18 cellular contexts compared by ENCODE assay signal in genomic region chr7:123665896-123666295, GRCh38. TPM values are rescaled to one million over a fixed set of nuclear protein-coding genes. Genes with fewer than 3 reads are reported as not detected.
DNase-seq lines count a peak whose midpoint lies in the region; ATAC-seq, FAIRE-seq and TF ChIP-seq lines count a peak whose summit lies in the region.
"Had no signal": no experiment of that assay in that cellular context is flagged by ENCODE, and none has a peak within 500 bp of the region (broad histone marks: within the 10 kb centered on the region; RNA-seq: fewer than 3 reads in every experiment).

No MANE protein-coding gene starts in this region.

- no peak overlapping the region for H2BK12ac ChIP-seq in mesenchymal stem cell (ENCODE audit: low read length in 2 of 2)

- H3F3A ChIP-seq in SK-N-SH (replicated peaks; ENCODE audit: insufficient read depth) = no peaks in the 10 kb centered on the region

- TF ChIP-seq POLR2A in GM12878 (IDR thresholded peaks at IDR 0.05; ENCODE audit: low read depth, low read length) (no peak), esophagus muscularis mucosa (IDR thresholded peaks at IDR 0.05; ENCODE audit: low read depth) (no peak)

- H3K36me3 ChIP-seq in SK-N-SH (replicated peaks in 1 of 2; ENCODE audit: control insufficient read depth in 1 of 2, insufficient read depth in 2 of 2, low read length in 1 of 2) = no peaks in the 10 kb centered on the region
- no peaks in the 10 kb centered on the region for H3K36me3 ChIP-seq in GM12878 (ENCODE audit: control insufficient read depth in 2 of 2, insufficient read depth in 2 of 2, low read length in 1 of 2)
- H3K36me3 ChIP-seq in mesenchymal stem cell (ENCODE audit: control insufficient read depth in 1 of 2, insufficient read depth in 2 of 2, low read depth in 1 of 2, low read length in 2 of 2) = no peaks in the 10 kb centered on the region
- H3K36me3 ChIP-seq in esophagus muscularis mucosa = peaks cover 0 to 33% (median 0%) of the 10 kb centered on the region in 4 donors
- H3K36me3 ChIP-seq: BLaER1 treated with 17β-estradiol and CSF1 and Interleukin-3, amounts not matched to agents 10 nM and 100 nM had no signal

- in situ Hi-C loops in GM12878 (cut with MboI) = no loop called here

- no peak for TF ChIP-seq EP300 in SK-N-SH (IDR thresholded peaks at IDR 0.05; ENCODE audit: borderline replicate concordance in 1 of 2, low read depth in 1 of 2, low read length in 1 of 2)
- no peak for TF ChIP-seq EP300 in GM12878 (IDR thresholded peaks at IDR 0.05; ENCODE audit: borderline replicate concordance in 1 of 2, control insufficient read depth in 1 of 2, low read depth in 2 of 2, low read length in 2 of 2)
- TF ChIP-seq EP300 in esophagus muscularis mucosa (IDR thresholded peaks at IDR 0.05) = no peak

- H3K9me3 ChIP-seq in SK-N-SH (no peaks in the 10 kb centered on the region), GM12878 (replicated peaks; ENCODE audit: control insufficient read depth, insufficient read depth, low read length) (no peaks in the 10 kb centered on the region), mesenchymal stem cell (ENCODE audit: control insufficient read depth, low read length) (no peaks in the 10 kb centered on the region), esophagus muscularis mucosa (no peaks in the 10 kb centered on the region)
- H3K9me3 ChIP-seq: BLaER1 treated with 17β-estradiol and CSF1 and Interleukin-3, amounts not matched to agents 10 nM and 100 nM had no signal

- intact Hi-C loops in GM12878 (cut with micrococcal nuclease; ENCODE audit: unreplicated experiment) = no loop called here
- intact Hi-C loops in esophagus muscularis mucosa (cut with DNase I) = no loop called here

- ATAC-seq in SK-N-SH treated with all-trans-retinoic acid at 6 μM for 48 hours (peak; percentile 11), GM12878 (peak; percentile 19; the same call in 1 of the 3 replicates)
- peak; percentile 5 for ATAC-seq in stimulated activated memory B cell treated with anti-CD40 and anti-IgM and Interleukin-4, amounts not matched to agents 10 μg/mL and 1 μg/mL and 100 μg/mL, for 72 hours

- H2BK5ac ChIP-seq in mesenchymal stem cell (ENCODE audit: low read depth, low read length, poor library complexity, severe bottlenecking) = no peak overlapping the region

- SMC1A ChIA-PET in GM12878 (lab: Charles Lee; ENCODE audit: uncharacterized antibody, unreplicated experiment) = interaction anchor here (2.3 kb wide), 1 partner anchor 206 kb away, joined by 8 read pairs; no protein-coding TSS in a partner anchor

- POLR2A ChIA-PET in SK-N-SH (lab: Yijun Ruan, JAX) = interaction anchor here (0.6 kb wide), 1 partner anchor 8 kb away, joined by 6 read pairs; no protein-coding TSS in a partner anchor
- POLR2A ChIA-PET in GM12878 (lab: Charles Lee) = no interaction called here

- no peak overlapping the region for H4K8ac ChIP-seq in mesenchymal stem cell (ENCODE audit: low read length)

- H3K79me2 ChIP-seq in SK-N-SH (ENCODE audit: insufficient read depth) = no peaks in the 10 kb centered on the region
- H3K79me2 ChIP-seq in GM12878 (ENCODE audit: control insufficient read depth, insufficient read depth, low read length) = no peaks in the 10 kb centered on the region

- H3K9me3 Mint-ChIP-seq in stimulated activated memory B cell treated with anti-CD40 and anti-IgM and Interleukin-4, amounts not matched to agents 10 μg/mL and 1 μg/mL and 100 μg/mL, for 72 hours = no peaks in the 10 kb centered on the region

- BruUV-seq in GM12878 (replicated peaks; lab: Mats Ljungman, UMichigan) = no TSS peak

- CTCF ChIA-PET in SK-N-SH (lab: Yijun Ruan, JAX) (interaction anchor here (0.9 to 4.6 kb wide), 6 partner anchors 8 to 85 kb away, joined by 3 to 27 read pairs (median 4); no protein-coding TSS in a partner anchor), GM12878 (lab: Yijun Ruan, JAX) (interaction anchor here (0.9 kb wide), 1 partner anchor 17 kb away, joined by 3 read pairs; no protein-coding TSS in a partner anchor)

- no peak overlapping the region for H3K14ac ChIP-seq in mesenchymal stem cell (ENCODE audit: low read length in 2 of 2)

- H3K23ac ChIP-seq in mesenchymal stem cell (ENCODE audit: low read length in 2 of 2) = no peak overlapping the region

- no peak overlapping the region for H3K27ac Mint-ChIP-seq in stimulated activated memory B cell treated with anti-CD40 and anti-IgM and Interleukin-4, amounts not matched to agents 10 μg/mL and 1 μg/mL and 100 μg/mL, for 72 hours

- no peak overlapping the region for H2BK120ac ChIP-seq in mesenchymal stem cell (ENCODE audit: low read depth, low read length)

- DNase-seq in SK-N-SH (no peak), GM12878 (ENCODE audit: low read depth, low spot score) (no peak), mesenchymal stem cell (no peak), esophagus muscularis mucosa (ENCODE audit: extremely low spot score) (no peak), T-helper 1 cell (no peak), MV-4-11 (lab: John Stamatoyannopoulos, UW) (no peak)
- DNase-seq: CD8-positive, alpha-beta memory T cell; DMS79; GOT3; KBM-7; NCI-H2029; NCI-H2171; NCI-H446 had no signal

- RAD21 ChIA-PET in GM12878 (lab: Charles Lee; ENCODE audit: unreplicated experiment) = interaction anchor here (1.2 kb wide), 1 partner anchor 16 kb away, joined by 4 read pairs; no protein-coding TSS in a partner anchor

- no peak overlapping the region for H2AK5ac ChIP-seq in mesenchymal stem cell (ENCODE audit: low read length, severe bottlenecking)

- H3K4me1 ChIP-seq in SK-N-SH (ENCODE audit: control insufficient read depth in 1 of 2, insufficient read depth in 2 of 2, low read depth in 1 of 2, low read length in 1 of 2) (peaks cover 0 to 12% of the 10 kb centered on the region in 2 experiments; a peak in 2 of 4 replicates), GM12878 (ENCODE audit: control insufficient read depth, insufficient read depth, low read length) (no peaks in the 10 kb centered on the region), mesenchymal stem cell (ENCODE audit: control insufficient read depth, insufficient read depth, low read depth, low read length) (no peaks in the 10 kb centered on the region), esophagus muscularis mucosa (no peaks in the 10 kb centered on the region)

- H3K27me3 Mint-ChIP-seq in stimulated activated memory B cell treated with anti-CD40 and anti-IgM and Interleukin-4, amounts not matched to agents 10 μg/mL and 1 μg/mL and 100 μg/mL, for 72 hours = peaks cover 9% of the 10 kb centered on the region

- H4K20me1 ChIP-seq in SK-N-SH (ENCODE audit: insufficient read depth) (no peaks in the 10 kb centered on the region), GM12878 (ENCODE audit: control insufficient read depth, insufficient read depth) (no peaks in the 10 kb centered on the region)
- H4K20me1 ChIP-seq: BLaER1 treated with 17β-estradiol and CSF1 and Interleukin-3, amounts not matched to agents 10 nM and 100 nM had no signal

- no peak overlapping the region for H3K4me2 ChIP-seq in SK-N-SH
- H3K4me2 ChIP-seq in GM12878 (ENCODE audit: control insufficient read depth, insufficient read depth) = no peak overlapping the region
- no peak overlapping the region for H3K4me2 ChIP-seq in mesenchymal stem cell (ENCODE audit: low read length, poor library complexity, severe bottlenecking)
- H3K4me2 ChIP-seq: BLaER1 treated with 17β-estradiol and CSF1 and Interleukin-3, amounts not matched to agents 10 nM and 100 nM had no signal

- no peak overlapping the region for H2BK15ac ChIP-seq in mesenchymal stem cell (ENCODE audit: low read depth, poor library complexity, severe bottlenecking)

- H3K79me1 ChIP-seq in mesenchymal stem cell (replicated peaks; ENCODE audit: low read length, poor library complexity, severe bottlenecking) = no peaks in the 10 kb centered on the region

- H3K18ac ChIP-seq in mesenchymal stem cell (ENCODE audit: low read depth in 1 of 2, low read length in 2 of 2) = no peak overlapping the region

- FAIRE-seq in GM12878 (lab: Jason Lieb, UNC) = no peak
- FAIRE-seq: A204.1 had no signal

- WGBS in SK-N-SH (ENCODE audit: low lambda C conversion rate) = 87% methylated on average over 1 of the region's 1 CpG
- WGBS in GM12878 (ENCODE audit: insufficient coverage, insufficient replicate concordance, low lambda C conversion rate, missing lambda C conversion rate) = 0% methylated on average over 1 of the region's 1 CpG
- 71% methylated on average over 1 of the region's 1 CpG for WGBS in mesenchymal stem cell
- 100% methylated on average over 1 of the region's 1 CpG for WGBS in esophagus muscularis mucosa

- no peak for TF ChIP-seq RAD21 in SK-N-SH (IDR thresholded peaks at IDR 0.05; ENCODE audit: low read length)
- no peak for TF ChIP-seq RAD21 in GM12878 (IDR thresholded peaks at IDR 0.05; ENCODE audit: insufficient read depth, low read depth, low read length)

- H3K9ac ChIP-seq in SK-N-SH = no peak overlapping the region
- no peak overlapping the region for H3K9ac ChIP-seq in GM12878 (ENCODE audit: control insufficient read depth, insufficient read depth, low read length)
- H3K9ac ChIP-seq in mesenchymal stem cell (ENCODE audit: low read length) = no peak overlapping the region
- H3K9ac ChIP-seq: BLaER1 treated with 17β-estradiol and CSF1 and Interleukin-3, amounts not matched to agents 10 nM and 100 nM had no signal

- H3K27me3 ChIP-seq in SK-N-SH (ENCODE audit: insufficient read depth) (no peaks in the 10 kb centered on the region), GM12878 (replicated peaks in 1 of 2; ENCODE audit: control insufficient read depth in 2 of 2, insufficient read depth in 2 of 2, low read length in 1 of 2) (no peaks in the 10 kb centered on the region), mesenchymal stem cell (ENCODE audit: control insufficient read depth in 1 of 2, insufficient read depth in 1 of 2, low read length in 2 of 2) (no peaks in the 10 kb centered on the region), esophagus muscularis mucosa (no peaks in the 10 kb centered on the region)
- H3K27me3 ChIP-seq: BLaER1 treated with 17β-estradiol and CSF1 and Interleukin-3, amounts not matched to agents 10 nM and 100 nM had no signal

- H3K4me3 ChIP-seq in SK-N-SH (ENCODE audit: low read depth in 2 of 2, low read length in 1 of 2) (no peak overlapping the region), GM12878 (no peak overlapping the region), mesenchymal stem cell (ENCODE audit: insufficient read depth in 1 of 2, low read depth in 1 of 2, low read length in 2 of 2) (no peak overlapping the region), esophagus muscularis mucosa (no peak overlapping the region)
- H3K4me3 ChIP-seq: BLaER1 treated with 17β-estradiol and CSF1 and Interleukin-3, amounts not matched to agents 10 nM and 100 nM had no signal

- H3K27ac ChIP-seq in SK-N-SH (ENCODE audit: low read depth in 2 of 2, low read length in 1 of 2) (no peak overlapping the region; a peak in 1 of 4 replicates), GM12878 (ENCODE audit: control insufficient read depth, insufficient read depth) (no peak overlapping the region), mesenchymal stem cell (ENCODE audit: low read length, poor library complexity, severe bottlenecking) (no peak overlapping the region), esophagus muscularis mucosa (replicated peaks in 1 of 4) (no peak overlapping the region)
- H3K27ac ChIP-seq: BLaER1 treated with 17β-estradiol and CSF1 and Interleukin-3, amounts not matched to agents 10 nM and 100 nM had no signal

- TF ChIP-seq CTCF in SK-N-SH (IDR thresholded peaks at IDR 0.05) (no peak), GM12878 (IDR thresholded peaks at IDR 0.05 in 2 of 3, conservative IDR thresholded peaks at IDR 0.05 in 1 of 3; ENCODE audit: control insufficient read depth in 2 of 3, extremely low read depth in 1 of 3, insufficient read depth in 1 of 3, low read depth in 3 of 3, low read length in 3 of 3) (no peak), esophagus muscularis mucosa (IDR thresholded peaks at IDR 0.05) (no peak)

- no peaks in the 10 kb centered on the region for H3K36me3 Mint-ChIP-seq in stimulated activated memory B cell treated with anti-CD40 and anti-IgM and Interleukin-4, amounts not matched to agents 10 μg/mL and 1 μg/mL and 100 μg/mL, for 72 hours

- H4K91ac ChIP-seq in mesenchymal stem cell (ENCODE audit: low read length) = no peak overlapping the region

- H3K4ac ChIP-seq in mesenchymal stem cell (ENCODE audit: low read depth in 1 of 2, low read length in 2 of 2) = no peak overlapping the region

- H2AFZ ChIP-seq in SK-N-SH (ENCODE audit: low read depth) (no peak overlapping the region), GM12878 (ENCODE audit: control insufficient read depth, low read depth, low read length) (no peak overlapping the region), mesenchymal stem cell (ENCODE audit: low read depth, low read length) (peak overlapping the region; percentile 43)

- no peaks in the 10 kb centered on the region for H3K9me2 ChIP-seq in SK-N-SH

- H3K4me1 Mint-ChIP-seq in stimulated activated memory B cell treated with anti-CD40 and anti-IgM and Interleukin-4, amounts not matched to agents 10 μg/mL and 1 μg/mL and 100 μg/mL, for 72 hours = no peaks in the 10 kb centered on the region
- H3K4me1 Mint-ChIP-seq: CD8-positive, alpha-beta memory T cell had no signal

- no peak overlapping the region for H3K4me3 Mint-ChIP-seq in stimulated activated memory B cell treated with anti-CD40 and anti-IgM and Interleukin-4, amounts not matched to agents 10 μg/mL and 1 μg/mL and 100 μg/mL, for 72 hours
- H3K4me3 Mint-ChIP-seq: CD8-positive, alpha-beta memory T cell had no signal

RNA-seq across cellular contexts. Expression of gene LMOD2, which starts 10.2 kb away (rescaled TPM):
- polyA plus RNA-seq in SK-N-SH (2012; rRNA removed) (0.05 TPM in 1 of 2 replicates, not detected in the other), GM12878 (2011; rRNA removed) (not detected in 2 replicates), GM12878 (2014; fragmentation: Illumina TruSeq; extraction: Trizol) (not detected in 2 replicates), GM12878 (2014; fragmentation: Nextera tagmentation; extraction: Ambion mirVana) (not detected), GM12878 (2014; rRNA removed) (not detected in 2 replicates), GM12878 (2016; fragmentation: Nextera tagmentation; extraction: Ambion mirVana) (not detected)
- polyA plus RNA-seq in SK-N-SH (2012; cell fraction: cytosol; rRNA removed) = 0.01 TPM in 1 of 2 replicates, not detected in the other
- polyA plus RNA-seq in SK-N-SH (2012; cell fraction: nucleus; rRNA removed) = not detected in 2 replicates
- not detected in 2 replicates for total RNA-seq in GM12878 (2013; cell fraction: nucleolus; rRNA removed)
- total RNA-seq in GM12878 (2014; rRNA removed) (not detected in 2 replicates), GM12878 (2014; rRNA removed; fragmentation: Illumina TruSeq; extraction: Trizol) (not detected in 2 replicates), GM12878 (2021) (not detected in 2 replicates), esophagus muscularis mucosa (not detected)
- not detected for polyA plus RNA-seq in GM12878 (2011; ENCODE audit: low read depth)
- polyA plus RNA-seq in GM12878 (2011; cell fraction: cytosol; rRNA removed) = not detected in 2 replicates
- polyA plus RNA-seq in GM12878 (2011; cell fraction: nucleus; rRNA removed) = not detected in 2 replicates
- 0.07 TPM in 1 of 2 replicates, not detected in the other for polyA plus RNA-seq in GM12878 (2012)
- not detected in 2 replicates for polyA minus RNA-seq in GM12878 (2011; rRNA and poly(A)+ RNA removed)
- polyA minus RNA-seq in GM12878 (2011; cell fraction: cytosol; rRNA and poly(A)+ RNA removed) = not detected in 2 replicates
- not detected in 2 replicates for polyA minus RNA-seq in GM12878 (2011; cell fraction: nucleus; rRNA and poly(A)+ RNA removed)
- not detected for polyA plus RNA-seq in mesenchymal stem cell (2013, experiment 1 of 2)
- polyA plus RNA-seq in mesenchymal stem cell (2013, experiment 2 of 2) = not detected
- total RNA-seq: CD8-positive, alpha-beta memory T cell; G401 had no signal
- polyA plus RNA-seq: CD8-positive, alpha-beta memory T cell had no signal
